Comparison of ENCODE assay signal across 9 cellular contexts in genomic region chr3:135918600-135918999, GRCh38. TPM values are rescaled to one million over a fixed set of nuclear protein-coding genes. Genes with fewer than 3 reads are reported as not detected.
DNase-seq lines count a peak whose midpoint lies in the region; ATAC-seq and TF ChIP-seq lines count a peak whose summit lies in the region.
"Had no signal": no experiment of that assay in that cellular context is flagged by ENCODE, and none has a peak within 500 bp of the region (broad histone marks: within the 10 kb centered on the region; RNA-seq: fewer than 3 reads in every experiment).

No MANE protein-coding gene starts in this region.

- H3K27ac Mint-ChIP-seq in stimulated activated memory B cell treated with anti-CD40 and anti-IgM and Interleukin-4, amounts not matched to agents 10 μg/mL and 1 μg/mL and 100 μg/mL, for 72 hours, result no peak overlapping the region
- H3K27ac Mint-ChIP-seq in activated CD4-positive, alpha-beta memory T cell treated with anti-CD3 and anti-CD28 coated beads, Interleukin-2, amount 10 ng/mL, durations not matched to agents 7 days and 5 days, result no peak overlapping the region

- no peaks in the 10 kb centered on the region for H3K9me3 ChIP-seq in RWPE2 (ENCODE audit: severe bottlenecking)
- H3K9me3 ChIP-seq in psoas muscle, result no peaks in the 10 kb centered on the region

- 9 to 24% (median 10%) methylated on average over 1 of the region's 1 CpG for WGBS in psoas muscle, 3 donors

- H3K4me1 ChIP-seq in RWPE2 (ENCODE audit: insufficient read depth, poor library complexity, severe bottlenecking) (no peaks in the 10 kb centered on the region), psoas muscle (peaks cover 11% of the 10 kb centered on the region)

- intact Hi-C loops in psoas muscle (cut with DNase I), result loop anchor here (2.0 to 5.0 kb wide), 2 partner anchors 49 to 124 kb away; partner anchors contain the start of gene PPP2R3A (in 1 of the 2)

- POLR2A ChIA-PET in activated CD4-positive, alpha-beta memory T cell treated with anti-CD3 and anti-CD28 coated beads, Interleukin-2, amount 10 ng/mL, durations not matched to agents 7 days and 5 days (lab: Charles Lee), result no interaction called here

- no peaks in the 10 kb centered on the region for H3K36me3 ChIP-seq in RWPE2 (ENCODE audit: low read depth)
- H3K36me3 ChIP-seq in psoas muscle (ENCODE audit: insufficient read depth in 1 of 2, low read depth in 1 of 2), result no peaks in the 10 kb centered on the region

- H3K4me1 Mint-ChIP-seq in stimulated activated memory B cell treated with anti-CD40 and anti-IgM and Interleukin-4, amounts not matched to agents 10 μg/mL and 1 μg/mL and 100 μg/mL, for 72 hours, result no peaks in the 10 kb centered on the region
- H3K4me1 Mint-ChIP-seq in activated CD4-positive, alpha-beta memory T cell treated with anti-CD3 and anti-CD28 coated beads, Interleukin-2, amount 10 ng/mL, durations not matched to agents 7 days and 5 days, result no peaks in the 10 kb centered on the region

- H3K36me3 Mint-ChIP-seq in stimulated activated memory B cell treated with anti-CD40 and anti-IgM and Interleukin-4, amounts not matched to agents 10 μg/mL and 1 μg/mL and 100 μg/mL, for 72 hours, result no peaks in the 10 kb centered on the region
- H3K36me3 Mint-ChIP-seq in activated CD4-positive, alpha-beta memory T cell treated with anti-CD3 and anti-CD28 coated beads, Interleukin-2, amount 10 ng/mL, durations not matched to agents 7 days and 5 days (ENCODE audit: low read depth), result no peaks in the 10 kb centered on the region

- TF ChIP-seq CTCF in GM12872 (IDR thresholded peaks at IDR 0.05; ENCODE audit: insufficient read depth, low read depth, low read length) (peak; percentile 32; the same call in 1 of the 3 replicates), RWPE2 (IDR thresholded peaks at IDR 0.05; ENCODE audit: poor library complexity, severe bottlenecking) (peak; percentile 64), psoas muscle (IDR thresholded peaks at IDR 0.05) (peak; percentile 69)

- no peak for DNase-seq in RWPE2 (ENCODE audit: low spot score)
- peak; percentile 40 for DNase-seq in fibroblast of the conjunctiva (ENCODE audit: low read depth)
- no peak for DNase-seq in psoas muscle
- DNase-seq in activated T-cell treated with anti-CD3 and anti-CD28 coated beads for 4 hours, result no peak
- DNase-seq in activated CD4-positive, alpha-beta memory T cell treated with anti-CD3 and anti-CD28 coated beads, Interleukin-2, amount 10 ng/mL, durations not matched to agents 7 days and 5 days, result no peak
- DNase-seq: GOT3 had no signal

- H3K27ac ChIP-seq in RWPE2 (ENCODE audit: poor library complexity, severe bottlenecking) (no peak overlapping the region), psoas muscle (no peak overlapping the region)

- peaks cover 12% of the 10 kb centered on the region for H3K27me3 Mint-ChIP-seq in stimulated activated memory B cell treated with anti-CD40 and anti-IgM and Interleukin-4, amounts not matched to agents 10 μg/mL and 1 μg/mL and 100 μg/mL, for 72 hours
- peaks cover 4% of the 10 kb centered on the region for H3K27me3 Mint-ChIP-seq in activated CD4-positive, alpha-beta memory T cell treated with anti-CD3 and anti-CD28 coated beads, Interleukin-2, amount 10 ng/mL, durations not matched to agents 7 days and 5 days

- H3K27me3 ChIP-seq in RWPE2 (ENCODE audit: insufficient read depth, poor library complexity, severe bottlenecking), result no peaks in the 10 kb centered on the region
- H3K27me3 ChIP-seq in psoas muscle (ENCODE audit: insufficient read depth in 3 of 3, low read length in 2 of 3), result no peaks in the 10 kb centered on the region

- CTCF ChIA-PET in activated CD4-positive, alpha-beta memory T cell treated with anti-CD3 and anti-CD28 coated beads, Interleukin-2, amount 10 ng/mL, durations not matched to agents 7 days and 5 days (lab: Charles Lee), result no interaction called here

- peak; percentile 62; the same call in 2 of the 3 replicates for ATAC-seq in RWPE2 (ENCODE audit: low read depth)
- ATAC-seq in psoas muscle, result peak; percentile 77 to 92 (median 82)
- ATAC-seq in stimulated activated memory B cell treated with anti-CD40 and anti-IgM and Interleukin-4, amounts not matched to agents 10 μg/mL and 1 μg/mL and 100 μg/mL, for 72 hours, result no peak
- no peak for ATAC-seq in GM21367 (IDR thresholded peaks at IDR 0.05; ENCODE audit: unreplicated experiment)

- H3K4me3 Mint-ChIP-seq in stimulated activated memory B cell treated with anti-CD40 and anti-IgM and Interleukin-4, amounts not matched to agents 10 μg/mL and 1 μg/mL and 100 μg/mL, for 72 hours, result no peak overlapping the region
- no peak overlapping the region for H3K4me3 Mint-ChIP-seq in activated CD4-positive, alpha-beta memory T cell treated with anti-CD3 and anti-CD28 coated beads, Interleukin-2, amount 10 ng/mL, durations not matched to agents 7 days and 5 days

- H3K4me3 ChIP-seq in RWPE2 (ENCODE audit: severe bottlenecking) (no peak overlapping the region), psoas muscle (no peak overlapping the region)

- H3K9me3 Mint-ChIP-seq in stimulated activated memory B cell treated with anti-CD40 and anti-IgM and Interleukin-4, amounts not matched to agents 10 μg/mL and 1 μg/mL and 100 μg/mL, for 72 hours, result no peaks in the 10 kb centered on the region
- no peaks in the 10 kb centered on the region for H3K9me3 Mint-ChIP-seq in activated CD4-positive, alpha-beta memory T cell treated with anti-CD3 and anti-CD28 coated beads, Interleukin-2, amount 10 ng/mL, durations not matched to agents 7 days and 5 days

RNA-seq across cellular contexts. Expression of gene PPP2R3A, which starts 46.9 kb away (rescaled TPM):
- total RNA-seq in psoas muscle, result 100 to 1,000 TPM in 1 of 4 donors, 10 to 100 TPM in 3; 45.5 to 134 (median 52.6) TPM
- polyA plus RNA-seq in psoas muscle, result 10 to 100 TPM in 2 of 3 donors, 1 to 10 TPM in 1; 5.4 to 16.8 (median 13.2) TPM
- under 1 TPM in 1 of 2 experiments, not detected in 1; 0.03 TPM for total RNA-seq in activated CD4-positive, alpha-beta memory T cell treated with anti-CD3 and anti-CD28 coated beads, Interleukin-2, amount 10 ng/mL, durations not matched to agents 7 days and 5 days

Comparison
In these comparisons a context has a peak if more than half of its experiments do, and no peak if none do; other contexts are left out.
1. ATAC-seq: peak in RWPE2 (single experiment) and psoas muscle (4 of 4); none in stimulated activated memory B cell treated with anti-CD40 and anti-IgM and Interleukin-4, amounts not matched to agents 10 μg/mL and 1 μg/mL and 100 μg/mL, for 72 hours (single experiment) and GM21367 (single experiment).
2. RNA of gene PPP2R3A, which starts 46.9 kb away (total RNA-seq): 45.5 to 134 TPM in psoas muscle; 0.03 TPM in activated CD4-positive, alpha-beta memory T cell treated with anti-CD3 and anti-CD28 coated beads, Interleukin-2, amount 10 ng/mL, durations not matched to agents 7 days and 5 days; every median in the first group is over 10 times any median in the second.
3. Peak in every context shown above with its lines, with median percentiles within 50 percentile points of each other: CTCF ChIP-seq.